In genomic region chr6:151385177-151385576, GRCh38 we compare ENCODE assay signal across 13 cellular contexts. TPM values are rescaled to one million over a fixed set of nuclear protein-coding genes. Genes with fewer than 3 reads are reported as not detected.
DNase-seq lines count a peak whose midpoint lies in the region; ATAC-seq and TF ChIP-seq lines count a peak whose summit lies in the region.
"Had no signal": no experiment of that assay in that cellular context is flagged by ENCODE, and none has a peak within 500 bp of the region (broad histone marks: within the 10 kb centered on the region; RNA-seq: fewer than 3 reads in every experiment).

No MANE protein-coding gene starts in this region.

- peaks cover 89% of the 10 kb centered on the region for H3K79me2 ChIP-seq in GM23248 (ENCODE audit: insufficient read depth)

- no peaks in the 10 kb centered on the region for H3K27me3 ChIP-seq in GM23248 (replicated peaks; ENCODE audit: insufficient read depth)
- H3K27me3 ChIP-seq: colonic mucosa, Peyer's patch had no signal

- no peaks in the 10 kb centered on the region for H3K36me3 Mint-ChIP-seq in WTC11
- no peaks in the 10 kb centered on the region for H3K36me3 Mint-ChIP-seq in naive B cell

- H3K4me2 ChIP-seq in GM23248 (ENCODE audit: unreplicated experiment) = no peak overlapping the region

- no peaks in the 10 kb centered on the region for H3K9me2 ChIP-seq in GM23248 (ENCODE audit: insufficient read depth)

- H3K27ac Mint-ChIP-seq in WTC11 = peak overlapping the region; percentile 66; the same call in 1 of the 2 replicates
- peak overlapping the region in 4 of 6 donors; percentile 12 to 54 (median 28) for H3K27ac Mint-ChIP-seq in naive B cell

- peaks cover 25% of the 10 kb centered on the region for H3F3A ChIP-seq in GM23248 (ENCODE audit: insufficient read depth)

- H3K27me3 Mint-ChIP-seq in WTC11 (ENCODE audit: low read depth) (no peaks in the 10 kb centered on the region), naive B cell (no peaks in the 10 kb centered on the region)

- H3K27ac ChIP-seq in GM23248 = no peak overlapping the region
- H3K27ac ChIP-seq: colonic mucosa, Peyer's patch had no signal

- H3K9me3 Mint-ChIP-seq in WTC11 = no peaks in the 10 kb centered on the region
- no peaks in the 10 kb centered on the region for H3K9me3 Mint-ChIP-seq in naive B cell

- TF ChIP-seq CTCF in GM10266 (IDR thresholded peaks at IDR 0.05; ENCODE audit: control insufficient read depth, insufficient read depth, low read depth, missing control alignments) = no peak
- no peak for TF ChIP-seq CTCF in WTC11 (IDR thresholded peaks at IDR 0.05)

- 94 to 100% methylated on average over 1 of the region's 1 CpG for WGBS in GM23248 (ENCODE audit: low coverage in 1 of 2, low lambda C conversion rate in 2 of 2, missing lambda C conversion rate in 2 of 2), 2 experiments

- no peaks in the 10 kb centered on the region for H3K9me3 ChIP-seq in GM23248 (ENCODE audit: low read depth)
- H3K9me3 ChIP-seq: colonic mucosa, Peyer's patch had no signal

- no peak overlapping the region for H2AFZ ChIP-seq in GM23248

- POLR2A ChIA-PET in WTC11 (lab: Charles Lee) = no interaction called here

- DNase-seq in GM10266 (ENCODE audit: extremely low spot score) (peak; percentile 44), WTC11 (ENCODE audit: low spot score) (no peak), naive B cell (no peak), cerebellar cortex (ENCODE audit: low spot score) (no peak), GM23248 (no peak)
- DNase-seq: amniotic stem cell, colonic mucosa, NCI-H524, Peyer's patch, substantia nigra had no signal

- H3K36me3 ChIP-seq in GM23248 (ENCODE audit: low read depth) = no peaks in the 10 kb centered on the region
- H3K36me3 ChIP-seq: colonic mucosa, Peyer's patch had no signal

- H3K4me1 Mint-ChIP-seq in WTC11 = peaks cover 42% of the 10 kb centered on the region
- peaks cover 22 to 36% (median 25%) of the 10 kb centered on the region in 3 donors for H3K4me1 Mint-ChIP-seq in naive B cell

- H3K9ac ChIP-seq in GM23248 = no peak overlapping the region

- H4K20me1 ChIP-seq in GM23248 (ENCODE audit: insufficient read depth) = no peaks in the 10 kb centered on the region

- peaks cover 27% of the 10 kb centered on the region for H3K4me1 ChIP-seq in GM23248 (ENCODE audit: insufficient read depth)
- H3K4me1 ChIP-seq: colonic mucosa had no signal

- ATAC-seq in HG02884 (IDR thresholded peaks at IDR 0.05; ENCODE audit: unreplicated experiment) = peak; percentile 22
- no peak for ATAC-seq in WTC11
- no peak for ATAC-seq in naive B cell (ENCODE audit: low read depth in 2 of 2)
- ATAC-seq in GM18502 (IDR thresholded peaks at IDR 0.05; ENCODE audit: poor library complexity, unreplicated experiment) = no peak
- ATAC-seq: HCT116 had no signal

- CTCF ChIA-PET in WTC11 (lab: Charles Lee) = no interaction called here

- H3K4me3 Mint-ChIP-seq in WTC11 = no peak overlapping the region
- no peak overlapping the region for H3K4me3 Mint-ChIP-seq in naive B cell

- no peak overlapping the region for H3K4me3 ChIP-seq in GM23248
- H3K4me3 ChIP-seq: colonic mucosa, Peyer's patch had no signal

- in situ Hi-C loops in GM23248 (cut with MboI) = no loop called here

TF ChIP-seq in WTC11, 78 proteins besides CTCF, POLR2A, EP300 and RAD21:
- TF ChIP-seq AFF4 (CRISPR knock-in tag; IDR thresholded peaks at IDR 0.05; ENCODE audit: borderline replicate concordance) (no peak), ZBTB21 (CRISPR knock-in tag; IDR thresholded peaks at IDR 0.05; ENCODE audit: borderline replicate concordance) (no peak), ESRRA (CRISPR knock-in tag; IDR thresholded peaks at IDR 0.05; ENCODE audit: borderline replicate concordance) (no peak), TCF7 (CRISPR knock-in tag; IDR thresholded peaks at IDR 0.05; ENCODE audit: low read depth) (no peak), RORB (CRISPR knock-in tag; IDR thresholded peaks at IDR 0.05) (no peak), ATF1 (CRISPR knock-in tag; IDR thresholded peaks at IDR 0.05) (no peak), MAX (CRISPR knock-in tag; IDR thresholded peaks at IDR 0.05) (no peak), E2F5 (CRISPR knock-in tag; IDR thresholded peaks at IDR 0.05) (no peak), ZNF138 (CRISPR knock-in tag; conservative IDR thresholded peaks at IDR 0.05) (no peak), NR1H2 (CRISPR knock-in tag; IDR thresholded peaks at IDR 0.05) (no peak), FOXJ3 (CRISPR knock-in tag; IDR thresholded peaks at IDR 0.05; ENCODE audit: borderline replicate concordance) (no peak), GRHL2 (CRISPR knock-in tag; IDR thresholded peaks at IDR 0.05; ENCODE audit: insufficient replicate concordance, severe bottlenecking) (no peak), MXD4 (CRISPR knock-in tag; IDR thresholded peaks at IDR 0.05; ENCODE audit: borderline replicate concordance) (no peak), OVOL2 (CRISPR knock-in tag; IDR thresholded peaks at IDR 0.05; ENCODE audit: borderline replicate concordance) (no peak)

RNA-seq across cellular contexts. Expression of gene ZBTB2, which starts 6.2 kb away (rescaled TPM):
- total RNA-seq in WTC11 (2021) = 14.0 to 14.3 TPM (median 14.3 TPM) in 3 replicates
- polyA plus RNA-seq in naive B cell (ENCODE audit: low read depth in 6 of 6) (10 to 100 TPM; 11.6 to 22.7 (median 14.5) TPM), GM23248 (2016; fragmentation: Nextera tagmentation; extraction: Ambion mirVana) (9.7 and 9.9 TPM in 2 replicates)
- total RNA-seq in GM23248 (2014; rRNA removed; shearing (Covaris generic)) = 11.6 and 13.7 TPM in 2 replicates
